14 cellular contexts compared by ENCODE assay signal in the genomic region with DNA sequence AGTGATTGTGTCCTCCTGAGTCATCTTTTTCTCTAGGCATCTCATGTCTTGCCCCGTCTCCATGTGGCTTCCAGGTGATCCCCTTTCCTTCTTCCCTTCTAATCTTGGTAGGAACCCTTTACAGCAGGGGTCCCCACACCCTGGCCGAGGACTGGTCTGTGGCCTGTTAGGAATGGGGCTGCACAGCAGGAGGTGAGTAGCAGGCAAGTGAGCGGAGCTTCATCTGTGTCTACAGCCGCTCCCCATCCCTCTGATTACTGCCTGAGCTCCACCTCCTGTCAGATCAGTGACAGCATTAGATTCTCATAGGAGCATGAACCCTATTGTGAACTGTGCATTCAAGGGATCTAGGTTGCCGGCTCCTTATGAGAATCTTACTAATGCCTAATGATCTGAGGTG. TPM values are rescaled to one million over a fixed set of nuclear protein-coding genes. Genes with fewer than 3 reads are reported as not detected.
DNase-seq lines count a peak whose midpoint lies in the region; ATAC-seq and TF ChIP-seq lines count a peak whose summit lies in the region.
"Had no signal": no experiment of that assay in that cellular context is flagged by ENCODE, and none has a peak within 500 bp of the region (broad histone marks: within the 10 kb centered on the region; RNA-seq: fewer than 3 reads in every experiment).

No MANE protein-coding gene starts in this region.

- no peaks in the 10 kb centered on the region for H3K4me1 ChIP-seq in GM23338 (ENCODE audit: insufficient read depth)
- no peaks in the 10 kb centered on the region for H3K4me1 ChIP-seq in mesendoderm (ENCODE audit: control insufficient read depth, low read depth, low read length)

- H2AFZ ChIP-seq in GM23338 = no peak overlapping the region

- H2BK120ac ChIP-seq in mesendoderm (ENCODE audit: low read depth, low read length) = no peak overlapping the region

- no peaks in the 10 kb centered on the region for H3K9me2 ChIP-seq in GM23338 (ENCODE audit: insufficient read depth)

- no peak overlapping the region for H2AK5ac ChIP-seq in mesendoderm (ENCODE audit: low read length)

- no peaks in the 10 kb centered on the region for H3K27me3 ChIP-seq in GM23338 (ENCODE audit: insufficient read depth)
- H3K27me3 ChIP-seq in WERI-Rb-1 (ENCODE audit: insufficient read depth, low read depth, severe bottlenecking) = no peaks in the 10 kb centered on the region
- H3K27me3 ChIP-seq in mesendoderm (ENCODE audit: insufficient read depth, low read length, poor library complexity) = no peaks in the 10 kb centered on the region
- H3K27me3 ChIP-seq: BLaER1 treated with 17β-estradiol and CSF1 and Interleukin-3, amounts not matched to agents 10 nM and 100 nM had no signal

- H3K4me1 Mint-ChIP-seq in GM23338 (peaks cover 4% of the 10 kb centered on the region), immature natural killer cell (peaks cover 2 to 6% of the 10 kb centered on the region in 2 donors)
- peaks cover 0 to 3% of the 10 kb centered on the region in 2 donors for H3K4me1 Mint-ChIP-seq in stimulated activated naive B cell treated with anti-CD40 and anti-IgM and Interleukin-4, amounts not matched to agents 10 μg/mL and 1 μg/mL and 100 μg/mL, for 72 hours
- H3K4me1 Mint-ChIP-seq: B cell had no signal

- TF ChIP-seq CTCF in GM23338 (conservative IDR thresholded peaks at IDR 0.05; ENCODE audit: low read depth in 2 of 2) = no peak
- no peak for TF ChIP-seq CTCF in WERI-Rb-1 (IDR thresholded peaks at IDR 0.05; ENCODE audit: low read depth, low read length)

- H3K4me3 ChIP-seq in GM23338 = no peak overlapping the region
- H3K4me3 ChIP-seq in WERI-Rb-1 (ENCODE audit: low read depth, low read length) = no peak overlapping the region
- H3K4me3 ChIP-seq in mesendoderm (ENCODE audit: low read length) = no peak overlapping the region
- H3K4me3 ChIP-seq: BLaER1 treated with 17β-estradiol and CSF1 and Interleukin-3, amounts not matched to agents 10 nM and 100 nM had no signal

- H4K8ac ChIP-seq in mesendoderm (ENCODE audit: low read depth, low read length) = no peak overlapping the region

- H3K79me2 ChIP-seq in GM23338 (replicated peaks; ENCODE audit: insufficient read depth) = no peaks in the 10 kb centered on the region
- H3K79me2 ChIP-seq in mesendoderm (ENCODE audit: control insufficient read depth, insufficient read depth, low read length) = no peaks in the 10 kb centered on the region

- no peak overlapping the region for H2BK15ac ChIP-seq in mesendoderm (replicated peaks; ENCODE audit: low read depth)

- H3K27ac Mint-ChIP-seq in GM23338 (no peak overlapping the region), immature natural killer cell (no peak overlapping the region)
- peak overlapping the region; percentile 21 for H3K27ac Mint-ChIP-seq in stimulated activated naive B cell treated with anti-CD40 and anti-IgM and Interleukin-4, amounts not matched to agents 10 μg/mL and 1 μg/mL and 100 μg/mL, for 72 hours
- H3K27ac Mint-ChIP-seq: B cell; CD8-positive, alpha-beta T cell; H9 had no signal

- H3K4ac ChIP-seq in mesendoderm (ENCODE audit: low read depth, low read length) = no peak overlapping the region

- no peak for ATAC-seq in GM23338
- no peak for ATAC-seq in stimulated activated naive B cell treated with anti-CD40 and anti-IgM and Interleukin-4, amounts not matched to agents 10 μg/mL and 1 μg/mL and 100 μg/mL, for 72 hours (replicated peaks)
- ATAC-seq: CD8-positive, alpha-beta T cell had no signal

- no peak overlapping the region for H2BK5ac ChIP-seq in mesendoderm (ENCODE audit: low read length)

- H3K9me3 Mint-ChIP-seq in GM23338 (peaks cover 15% of the 10 kb centered on the region), immature natural killer cell (no peaks in the 10 kb centered on the region)
- no peaks in the 10 kb centered on the region for H3K9me3 Mint-ChIP-seq in stimulated activated naive B cell treated with anti-CD40 and anti-IgM and Interleukin-4, amounts not matched to agents 10 μg/mL and 1 μg/mL and 100 μg/mL, for 72 hours
- H3K9me3 Mint-ChIP-seq: CD8-positive, alpha-beta T cell had no signal

- no peaks in the 10 kb centered on the region for H3K79me1 ChIP-seq in mesendoderm (ENCODE audit: low read length)

- H4K5ac ChIP-seq in mesendoderm (ENCODE audit: low read length) = no peak overlapping the region

- H3K9ac ChIP-seq in mesendoderm (ENCODE audit: low read length) = no peak overlapping the region
- H3K9ac ChIP-seq: BLaER1 treated with 17β-estradiol and CSF1 and Interleukin-3, amounts not matched to agents 10 nM and 100 nM had no signal

- H3K27ac ChIP-seq in GM23338 (ENCODE audit: low read depth) (no peak overlapping the region), WERI-Rb-1 (no peak overlapping the region), mesendoderm (ENCODE audit: low read depth, low read length) (no peak overlapping the region)
- H3K27ac ChIP-seq: BLaER1 treated with 17β-estradiol and CSF1 and Interleukin-3, amounts not matched to agents 10 nM and 100 nM had no signal

- no peaks in the 10 kb centered on the region for H3F3A ChIP-seq in GM23338 (replicated peaks; ENCODE audit: low read depth)

- no peak overlapping the region for H3K23ac ChIP-seq in mesendoderm (ENCODE audit: low read length)

- H3K36me3 Mint-ChIP-seq in GM23338 (ENCODE audit: low read depth) = no peaks in the 10 kb centered on the region
- no peaks in the 10 kb centered on the region for H3K36me3 Mint-ChIP-seq in stimulated activated naive B cell treated with anti-CD40 and anti-IgM and Interleukin-4, amounts not matched to agents 10 μg/mL and 1 μg/mL and 100 μg/mL, for 72 hours
- H3K36me3 Mint-ChIP-seq in immature natural killer cell = no peaks in the 10 kb centered on the region
- H3K36me3 Mint-ChIP-seq: CD8-positive, alpha-beta T cell had no signal

- H3K4me3 Mint-ChIP-seq in GM23338 = no peak overlapping the region
- no peak overlapping the region for H3K4me3 Mint-ChIP-seq in stimulated activated naive B cell treated with anti-CD40 and anti-IgM and Interleukin-4, amounts not matched to agents 10 μg/mL and 1 μg/mL and 100 μg/mL, for 72 hours
- H3K4me3 Mint-ChIP-seq in immature natural killer cell = no peak overlapping the region
- H3K4me3 Mint-ChIP-seq: B cell; CD8-positive, alpha-beta T cell; H9 had no signal

- H3K56ac ChIP-seq in mesendoderm (ENCODE audit: low read length) = no peak overlapping the region

- H3K4me2 ChIP-seq in GM23338 = no peak overlapping the region
- H3K4me2 ChIP-seq in mesendoderm (ENCODE audit: low read length) = no peak overlapping the region
- H3K4me2 ChIP-seq: BLaER1 treated with 17β-estradiol and CSF1 and Interleukin-3, amounts not matched to agents 10 nM and 100 nM had no signal

- no CpG with 5 or more reads among the region's 5 CpGs for WGBS in mesendoderm (ENCODE audit: extremely low coverage, insufficient coverage, low lambda C conversion rate)

- H3K27me3 Mint-ChIP-seq in GM23338 (ENCODE audit: insufficient read depth, low read depth, poor library complexity) = peaks cover 27% of the 10 kb centered on the region
- H3K27me3 Mint-ChIP-seq in stimulated activated naive B cell treated with anti-CD40 and anti-IgM and Interleukin-4, amounts not matched to agents 10 μg/mL and 1 μg/mL and 100 μg/mL, for 72 hours = peaks cover 38 to 48% of the 10 kb centered on the region in 2 donors
- peaks cover 0 to 12% (median 11%) of the 10 kb centered on the region in 3 donors for H3K27me3 Mint-ChIP-seq in immature natural killer cell (ENCODE audit: low read depth in 3 of 3)

- H3K36me3 ChIP-seq in GM23338 (ENCODE audit: insufficient read depth) (no peaks in the 10 kb centered on the region), WERI-Rb-1 (no peaks in the 10 kb centered on the region), mesendoderm (ENCODE audit: control insufficient read depth, insufficient read depth, low read length) (no peaks in the 10 kb centered on the region)
- H3K36me3 ChIP-seq: BLaER1 treated with 17β-estradiol and CSF1 and Interleukin-3, amounts not matched to agents 10 nM and 100 nM had no signal

- no peaks in the 10 kb centered on the region for H3K9me3 ChIP-seq in WERI-Rb-1 (ENCODE audit: severe bottlenecking)
- H3K9me3 ChIP-seq: BLaER1 treated with 17β-estradiol and CSF1 and Interleukin-3, amounts not matched to agents 10 nM and 100 nM had no signal

- no peaks in the 10 kb centered on the region for H4K20me1 ChIP-seq in GM23338 (replicated peaks; ENCODE audit: insufficient read depth)
- H4K20me1 ChIP-seq: BLaER1 treated with 17β-estradiol and CSF1 and Interleukin-3, amounts not matched to agents 10 nM and 100 nM had no signal

- no peak overlapping the region for H3K18ac ChIP-seq in mesendoderm (ENCODE audit: low read length)

- DNase-seq in GM23338 (ENCODE audit: low spot score) (peak; percentile 8), WERI-Rb-1 (peak; percentile 56), mesendoderm (peak; percentile 61), immature natural killer cell (no peak), NCI-H2196 (lab: John Stamatoyannopoulos, UW; ENCODE audit: unreplicated experiment) (no peak)
- no peak for DNase-seq in stimulated activated naive B cell treated with anti-CD40 and anti-IgM and Interleukin-4, amounts not matched to agents 10 μg/mL and 1 μg/mL and 100 μg/mL, for 72 hours
- DNase-seq: Calu3; CD8-positive, alpha-beta T cell; DMS79 treated with DMSO at 0.1 percent for 48 hours; GF-D8; H9 had no signal

TF ChIP-seq in GM23338, 12 proteins besides CTCF, POLR2A, EP300 and RAD21 (continues in another document):
- no peak for TF ChIP-seq ZNF331 (CRISPR knock-in tag; IDR thresholded peaks at IDR 0.05; ENCODE audit: low read depth)
- no peak for TF ChIP-seq EZH2 (IDR thresholded peaks at IDR 0.05; ENCODE audit: low read depth, unreplicated experiment)
- no peak for TF ChIP-seq EZH2phosphoT487 (IDR thresholded peaks at IDR 0.05; ENCODE audit: unreplicated experiment)
- no peak for TF ChIP-seq NANOG (IDR thresholded peaks at IDR 0.05; ENCODE audit: borderline replicate concordance)
- TF ChIP-seq STAT1 (IDR thresholded peaks at IDR 0.05; ENCODE audit: unreplicated experiment) = no peak

RNA-seq across cellular contexts. Expression of gene EIF5AL1, which starts 13.9 kb away (rescaled TPM):
- 2.0 and 2.1 TPM in 2 replicates for total RNA-seq in GM23338 (2014; rRNA removed; shearing (Covaris generic))
- 20.4 and 21.4 TPM in 2 replicates for polyA plus RNA-seq in GM23338 (2016; fragmentation: Nextera tagmentation; extraction: Ambion mirVana)
- 1.4 TPM for polyA plus RNA-seq in mesendoderm (2013, experiment 1 of 2)
- 1.4 TPM for polyA plus RNA-seq in mesendoderm (2013, experiment 2 of 2)
- polyA plus RNA-seq in immature natural killer cell = under 1 TPM; 0.21 to 0.48 (median 0.38) TPM

RNA-seq across cellular contexts. Expression of gene ZCCHC24, which starts 53.0 kb away (rescaled TPM):
- total RNA-seq in GM23338 (2014; rRNA removed; shearing (Covaris generic)) = 7.2 and 10.1 TPM in 2 replicates
- polyA plus RNA-seq in GM23338 (2016; fragmentation: Nextera tagmentation; extraction: Ambion mirVana) (2.0 and 2.9 TPM in 2 replicates), immature natural killer cell (1 to 10 TPM; 1.6 to 2.2 (median 1.7) TPM)
- 4.7 TPM for polyA plus RNA-seq in mesendoderm (2013, experiment 1 of 2)
- 5.0 TPM for polyA plus RNA-seq in mesendoderm (2013, experiment 2 of 2)
- total RNA-seq: HT-29 had no signal

Comparison
In these comparisons a context has a peak if more than half of its experiments do, and no peak if none do; other contexts are left out.
1. DNase-seq: peak in GM23338 (single experiment), WERI-Rb-1 (single experiment) and mesendoderm (single experiment); none in stimulated activated naive B cell treated with anti-CD40 and anti-IgM and Interleukin-4, amounts not matched to agents 10 μg/mL and 1 μg/mL and 100 μg/mL, for 72 hours (single experiment), immature natural killer cell (0 of 3) and NCI-H2196 (single experiment).
2. RNA of gene EIF5AL1, which starts 13.9 kb away (polyA plus RNA-seq): 20.4 to 21.4 TPM in GM23338; 0.21 to 0.48 TPM in immature natural killer cell; every median in the first group is over 10 times any median in the second.